8 cellular contexts compared by ENCODE assay signal in the genomic region with DNA sequence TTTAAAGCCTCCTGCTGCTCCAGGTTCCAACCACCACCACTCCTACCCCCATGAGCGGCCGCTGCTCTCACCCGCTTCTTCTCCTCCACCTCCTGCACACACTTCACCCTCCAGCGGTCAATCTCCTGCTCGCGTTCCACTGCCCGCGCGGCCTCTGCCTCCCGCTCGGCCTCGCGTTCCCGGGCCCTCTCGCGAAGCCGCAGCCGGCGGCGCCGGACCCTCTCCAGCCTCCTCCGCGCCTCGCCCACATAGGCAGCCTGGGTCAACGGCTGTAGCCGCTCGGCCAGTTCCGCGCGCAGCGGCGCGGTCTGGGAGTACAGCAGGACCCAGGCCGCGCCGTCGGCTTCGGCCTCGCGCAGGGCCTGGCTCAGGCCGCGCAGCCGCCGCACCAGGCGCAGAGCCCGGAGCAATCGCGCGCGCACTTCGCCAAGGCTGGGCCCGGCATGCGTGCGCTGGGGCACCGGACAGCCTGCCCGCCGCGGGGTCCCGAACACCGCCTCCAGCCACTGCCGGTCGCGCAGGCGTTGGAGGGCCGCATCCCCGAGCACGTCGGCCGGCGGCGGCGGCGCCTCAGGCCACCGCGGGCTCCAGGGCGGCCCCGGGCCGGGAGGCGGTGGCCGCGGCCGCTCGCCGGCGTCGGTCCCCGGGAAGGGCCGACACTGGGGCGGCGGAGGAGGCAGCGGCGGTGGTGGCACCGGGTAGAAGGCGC. TPM values are rescaled to one million over a fixed set of nuclear protein-coding genes. Genes with fewer than 3 reads are reported as not detected.
DNase-seq lines count a peak whose midpoint lies in the region; ATAC-seq and TF ChIP-seq lines count a peak whose summit lies in the region.

No MANE protein-coding gene starts in this region.

- peaks cover 3% of the 10 kb centered on the region for H3K9me3 Mint-ChIP-seq in Calu3 (ENCODE audit: low read depth, unreplicated experiment)
- H3K9me3 Mint-ChIP-seq in T-helper 2 cell treated with Interferon-gamma antibody and Interleukin-4, amounts not matched to agents 5 μg/mL and 100 μg/mL, for 36 hours = peaks cover 8% of the 10 kb centered on the region

- H3K4me1 ChIP-seq in liver (ENCODE audit: control insufficient read depth in 4 of 4, insufficient read depth in 4 of 4, low read length in 3 of 4) = peaks cover 3 to 19% (median 13%) of the 10 kb centered on the region in 4 donors

- under 1% methylated on average over 94 of the region's 94 CpGs for WGBS in liver

- peaks cover 13% of the 10 kb centered on the region for H3K4me1 Mint-ChIP-seq in Calu3 (ENCODE audit: low read depth, unreplicated experiment)
- H3K4me1 Mint-ChIP-seq in T-helper 2 cell treated with Interferon-gamma antibody and Interleukin-4, amounts not matched to agents 5 μg/mL and 100 μg/mL, for 36 hours (ENCODE audit: low read depth) = peaks cover 19% of the 10 kb centered on the region

- H3K4me3 ChIP-seq in coronary artery (peak overlapping the region; percentile 75), liver (ENCODE audit: low read depth in 1 of 3, low read length in 3 of 3) (peak overlapping the region; percentile 81 to 94 (median 84))

- peak overlapping the region; percentile 75 to 85 for H3K27ac ChIP-seq in coronary artery
- peak overlapping the region; percentile 69 to 76 for H3K27ac ChIP-seq in liver (ENCODE audit: low read depth in 1 of 2, low read length in 2 of 2)

- CTCF ChIA-PET in Calu3 (lab: Charles Lee) = no interaction called here

- peak overlapping the region; percentile 52 to 86 for H3K9ac ChIP-seq in liver (ENCODE audit: low read depth in 1 of 2, low read length in 2 of 2)

- intact Hi-C loops in Calu3 (cut with micrococcal nuclease; ENCODE audit: unreplicated experiment) = no loop called here

- no peak for TF ChIP-seq CTCF in Calu3 (IDR thresholded peaks at IDR 0.05; ENCODE audit: unreplicated experiment)
- TF ChIP-seq CTCF in coronary artery (IDR thresholded peaks at IDR 0.05) = no peak
- TF ChIP-seq CTCF in liver (IDR thresholded peaks at IDR 0.05; ENCODE audit: low read depth, low read length, missing input control) = no peak

- H3K27ac Mint-ChIP-seq in Calu3 (ENCODE audit: unreplicated experiment) = peak overlapping the region; percentile 78
- peak overlapping the region; percentile 88 for H3K27ac Mint-ChIP-seq in T-helper 2 cell treated with Interferon-gamma antibody and Interleukin-4, amounts not matched to agents 5 μg/mL and 100 μg/mL, for 36 hours

- H3K36me3 ChIP-seq in liver (ENCODE audit: control insufficient read depth in 4 of 4, insufficient read depth in 3 of 4, low read depth in 1 of 4, low read length in 3 of 4) = peaks cover 4 to 18% (median 15%) of the 10 kb centered on the region in 4 donors

- no TSS peak for BruUV-seq in Calu3 (replicated peaks; lab: Mats Ljungman, UMichigan)

- DNase-seq in Calu3 (peak; percentile 60), coronary artery (ENCODE audit: low spot score) (no peak), midbrain (lab: John Stamatoyannopoulos, UW) (no peak)
- no peak for DNase-seq in T-helper 2 cell treated with Interferon-gamma antibody and Interleukin-4, amounts not matched to agents 5 μg/mL and 100 μg/mL, for 36 hours (ENCODE audit: low spot score)
- peak; percentile 40 for DNase-seq in stimulated activated CD8-positive, alpha-beta memory T cell treated with anti-CD3 and anti-CD28 coated beads, Interleukin-4, amount 100 ng/mL, for 48 hours

- peaks cover 34% of the 10 kb centered on the region for H3K36me3 Mint-ChIP-seq in Calu3 (ENCODE audit: insufficient read depth, unreplicated experiment)
- peaks cover 16% of the 10 kb centered on the region for H3K36me3 Mint-ChIP-seq in T-helper 2 cell treated with Interferon-gamma antibody and Interleukin-4, amounts not matched to agents 5 μg/mL and 100 μg/mL, for 36 hours (ENCODE audit: low read depth)

- peak; percentile 49 for ATAC-seq in GM19463 (IDR thresholded peaks at IDR 0.05; ENCODE audit: unreplicated experiment)
- ATAC-seq in HG03565 (IDR thresholded peaks at IDR 0.05; ENCODE audit: unreplicated experiment) = peak; percentile 37

- H3K9me3 ChIP-seq in liver (ENCODE audit: control insufficient read depth in 4 of 4, low read length in 3 of 4) = no peaks in the 10 kb centered on the region

- peak overlapping the region; percentile 88 for H3K4me3 Mint-ChIP-seq in Calu3 (ENCODE audit: low read depth, unreplicated experiment)
- peak overlapping the region; percentile 89 for H3K4me3 Mint-ChIP-seq in T-helper 2 cell treated with Interferon-gamma antibody and Interleukin-4, amounts not matched to agents 5 μg/mL and 100 μg/mL, for 36 hours

- TF ChIP-seq RAD21 in liver (IDR thresholded peaks at IDR 0.05) = peak in 1 of 2 donors; percentile 31

- H3K27me3 Mint-ChIP-seq in Calu3 (ENCODE audit: unreplicated experiment) = no peaks in the 10 kb centered on the region
- no peaks in the 10 kb centered on the region for H3K27me3 Mint-ChIP-seq in T-helper 2 cell treated with Interferon-gamma antibody and Interleukin-4, amounts not matched to agents 5 μg/mL and 100 μg/mL, for 36 hours (ENCODE audit: low read depth)

- no peaks in the 10 kb centered on the region for H3K27me3 ChIP-seq in liver (ENCODE audit: control insufficient read depth in 4 of 4, insufficient read depth in 4 of 4, low read length in 3 of 4)

TF ChIP-seq in liver, 16 proteins besides CTCF, POLR2A, EP300 and RAD21:
- TF ChIP-seq, protein P1, sequence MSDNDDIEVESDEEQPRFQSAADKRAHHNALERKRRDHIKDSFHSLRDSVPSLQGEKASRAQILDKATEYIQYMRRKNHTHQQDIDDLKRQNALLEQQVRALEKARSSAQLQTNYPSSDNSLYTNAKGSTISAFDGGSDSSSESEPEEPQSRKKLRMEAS (IDR thresholded peaks at IDR 0.05) = no peak
- no peak for TF ChIP-seq HNF4G (IDR thresholded peaks at IDR 0.05)
- TF ChIP-seq, protein P2, sequence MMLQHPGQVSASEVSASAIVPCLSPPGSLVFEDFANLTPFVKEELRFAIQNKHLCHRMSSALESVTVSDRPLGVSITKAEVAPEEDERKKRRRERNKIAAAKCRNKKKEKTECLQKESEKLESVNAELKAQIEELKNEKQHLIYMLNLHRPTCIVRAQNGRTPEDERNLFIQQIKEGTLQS (IDR thresholded peaks at IDR 0.05) = no peak
- no peak for TF ChIP-seq EGR1 (IDR thresholded peaks at IDR 0.05; ENCODE audit: low read depth in 2 of 2)
- no peak for TF ChIP-seq RXRA (IDR thresholded peaks at IDR 0.05)
- no peak for TF ChIP-seq SP1 (IDR thresholded peaks at IDR 0.05)
- no peak for TF ChIP-seq YY1 (IDR thresholded peaks at IDR 0.05)
- TF ChIP-seq TAF1 (conservative IDR thresholded peaks at IDR 0.05) = no peak
- no peak for TF ChIP-seq GABPA (IDR thresholded peaks at IDR 0.05 in 1 of 2, conservative IDR thresholded peaks at IDR 0.05 in 1 of 2)
- TF ChIP-seq, protein P3, sequence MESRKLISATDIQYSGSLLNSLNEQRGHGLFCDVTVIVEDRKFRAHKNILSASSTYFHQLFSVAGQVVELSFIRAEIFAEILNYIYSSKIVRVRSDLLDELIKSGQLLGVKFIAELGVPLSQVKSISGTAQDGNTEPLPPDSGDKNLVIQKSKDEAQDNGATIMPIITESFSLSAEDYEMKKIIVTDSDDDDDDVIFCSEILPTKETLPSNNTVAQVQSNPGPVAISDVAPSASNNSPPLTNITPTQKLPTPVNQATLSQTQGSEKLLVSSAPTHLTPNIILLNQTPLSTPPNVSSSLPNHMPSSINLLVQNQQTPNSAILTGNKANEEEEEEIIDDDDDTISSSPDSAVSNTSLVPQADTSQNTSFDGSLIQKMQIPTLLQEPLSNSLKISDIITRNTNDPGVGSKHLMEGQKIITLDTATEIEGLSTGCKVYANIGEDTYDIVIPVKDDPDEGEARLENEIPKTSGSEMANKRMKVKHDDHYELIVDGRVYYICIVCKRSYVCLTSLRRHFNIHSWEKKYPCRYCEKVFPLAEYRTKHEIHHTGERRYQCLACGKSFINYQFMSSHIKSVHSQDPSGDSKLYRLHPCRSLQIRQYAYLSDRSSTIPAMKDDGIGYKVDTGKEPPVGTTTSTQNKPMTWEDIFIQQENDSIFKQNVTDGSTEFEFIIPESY (IDR thresholded peaks at IDR 0.05) = no peak

RNA-seq across cellular contexts. Expression of gene PDCD7, which starts 0.6 kb away (rescaled TPM):
- total RNA-seq in Calu3 (2022) (26.4 and 33.9 TPM in 2 replicates), liver (1 to 10 TPM; 8.5 to 9.5 TPM)
- polyA plus RNA-seq in liver = 1 to 10 TPM; 3.0 to 4.9 TPM

RNA-seq across cellular contexts. Expression of gene UBAP1L, which starts 18.0 kb away (rescaled TPM):
- 5.2 TPM in 2 replicates for total RNA-seq in Calu3 (2022)
- total RNA-seq in liver = 1 to 10 TPM in 1 of 2 donors, under 1 TPM in 1; 0.79 to 6.9 TPM
- 1 to 10 TPM in 1 of 2 donors, under 1 TPM in 1; 0.57 to 1.0 TPM for polyA plus RNA-seq in liver

RNA-seq across cellular contexts. Expression of gene CLPX, which starts 52.1 kb away (rescaled TPM):
- total RNA-seq in Calu3 (2022) (44.9 and 50.3 TPM in 2 replicates), liver (10 to 100 TPM; 39.0 to 79.4 TPM)
- 10 to 100 TPM; 24.8 to 43.1 TPM for polyA plus RNA-seq in liver

RNA-seq across cellular contexts. Expression of gene KBTBD13, which starts 56.4 kb away (rescaled TPM):
- total RNA-seq in Calu3 (2022) (not detected in 2 replicates), liver (not detected)
- polyA plus RNA-seq in liver = not detected

Comparison
In these comparisons a context has a peak if more than half of its experiments do, and no peak if none do; other contexts are left out.
1. DNase-seq: peak in Calu3 (single experiment) and stimulated activated CD8-positive, alpha-beta memory T cell treated with anti-CD3 and anti-CD28 coated beads, Interleukin-4, amount 100 ng/mL, for 48 hours (single experiment); none in T-helper 2 cell treated with Interferon-gamma antibody and Interleukin-4, amounts not matched to agents 5 μg/mL and 100 μg/mL, for 36 hours (single experiment), coronary artery (single experiment) and midbrain (single experiment).